In the genomic region with DNA sequence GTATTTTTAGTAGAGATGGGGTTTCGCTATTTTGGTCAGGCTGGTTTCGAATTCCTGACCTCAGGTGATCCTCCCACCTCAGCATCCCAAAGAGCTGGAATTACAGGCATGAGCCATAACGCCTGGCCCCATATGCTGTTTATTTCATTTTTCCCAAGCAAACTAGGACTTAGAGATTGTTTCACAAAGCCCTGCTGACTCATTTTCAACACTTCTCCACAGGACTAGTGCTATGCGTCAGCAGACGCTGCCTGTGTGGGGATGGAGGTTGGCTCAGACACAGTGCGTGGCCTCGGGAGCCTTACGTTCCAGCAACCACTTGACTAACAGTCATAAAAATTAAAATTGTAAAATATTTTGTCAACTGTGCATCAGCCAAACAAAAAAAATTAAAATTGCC, we compare ENCODE assay signal across 8 cellular contexts. TPM values are rescaled to one million over a fixed set of nuclear protein-coding genes. Genes with fewer than 3 reads are reported as not detected.
DNase-seq lines count a peak whose midpoint lies in the region; ATAC-seq and TF ChIP-seq lines count a peak whose summit lies in the region.

No MANE protein-coding gene starts in this region.

- 44 to 76% methylated on average over 8 of the region's 8 CpGs for WGBS in esophagus squamous epithelium, 2 donors

- intact Hi-C loops in esophagus squamous epithelium (cut with DNase I), result no loop called here
- intact Hi-C loops in CD8-positive, alpha-beta T cell (cut with DNase I, micrococcal nuclease), result loop anchor here in 1 of 2 experiments (10.0 kb wide), 1 partner anchor 952 kb away; no protein-coding TSS in a partner anchor

- H4K20me1 ChIP-seq in osteoblast (ENCODE audit: insufficient read depth, low read length), result no peaks in the 10 kb centered on the region

- H3K27me3 Mint-ChIP-seq in CD8-positive, alpha-beta T cell (ENCODE audit: low read depth), result no peaks in the 10 kb centered on the region
- H3K27me3 Mint-ChIP-seq in progenitor cell of endocrine pancreas, result no peaks in the 10 kb centered on the region

- peaks cover 16% of the 10 kb centered on the region for H3K79me2 ChIP-seq in osteoblast (ENCODE audit: insufficient read depth, low read length)

- TF ChIP-seq POLR2A in esophagus squamous epithelium (IDR thresholded peaks at IDR 0.05), result no peak
- no peak for TF ChIP-seq POLR2A in GM18505 (IDR thresholded peaks at IDR 0.05; ENCODE audit: borderline replicate concordance, extremely low read depth, insufficient read depth, insufficient read length)

- POLR2A ChIA-PET in CD8-positive, alpha-beta T cell (lab: Charles Lee), result no interaction called here

- H3K27ac Mint-ChIP-seq in CD8-positive, alpha-beta T cell, result no peak overlapping the region
- H3K27ac Mint-ChIP-seq in progenitor cell of endocrine pancreas, result no peak overlapping the region

- H2AFZ ChIP-seq in osteoblast (ENCODE audit: low read length), result peak overlapping the region; percentile 16

- peaks cover 0 to 13% (median 7%) of the 10 kb centered on the region in 3 donors for H3K9me3 ChIP-seq in esophagus squamous epithelium
- no peaks in the 10 kb centered on the region for H3K9me3 ChIP-seq in osteoblast (ENCODE audit: low read depth, low read length)
- no peaks in the 10 kb centered on the region for H3K9me3 ChIP-seq in CD8-positive, alpha-beta T cell (ENCODE audit: low read length)

- peaks cover 6% of the 10 kb centered on the region for H3K9me3 Mint-ChIP-seq in CD8-positive, alpha-beta T cell
- peaks cover 18% of the 10 kb centered on the region for H3K9me3 Mint-ChIP-seq in progenitor cell of endocrine pancreas (ENCODE audit: low read depth)

- no peak overlapping the region for H3K4me3 ChIP-seq in AG09309 (ENCODE audit: control insufficient read depth, low read depth, low read length)
- H3K4me3 ChIP-seq in esophagus squamous epithelium, result no peak overlapping the region
- H3K4me3 ChIP-seq in osteoblast (ENCODE audit: insufficient read depth, low read length), result no peak overlapping the region
- H3K4me3 ChIP-seq in CD8-positive, alpha-beta T cell (ENCODE audit: low read depth, low read length), result no peak overlapping the region

- H3K27ac ChIP-seq in esophagus squamous epithelium (peak overlapping the region; percentile 29 to 62 (median 44)), osteoblast (ENCODE audit: low read depth, low read length) (peak overlapping the region; percentile 77)
- H3K27ac ChIP-seq in CD8-positive, alpha-beta T cell (ENCODE audit: low read depth, low read length), result no peak overlapping the region

- H3K4me2 ChIP-seq in osteoblast (ENCODE audit: insufficient read depth, low read length), result peak overlapping the region; percentile 65

- H3K4me1 ChIP-seq in esophagus squamous epithelium, result peaks cover 3 to 30% (median 3%) of the 10 kb centered on the region in 3 donors
- peaks cover 21% of the 10 kb centered on the region for H3K4me1 ChIP-seq in osteoblast (ENCODE audit: insufficient read depth, low read length)
- no peaks in the 10 kb centered on the region for H3K4me1 ChIP-seq in CD8-positive, alpha-beta T cell (ENCODE audit: insufficient read depth, low read length)

- ATAC-seq in CD8-positive, alpha-beta T cell, result no peak
- no peak for ATAC-seq in GM18505 (IDR thresholded peaks at IDR 0.05; ENCODE audit: unreplicated experiment)

- no peak overlapping the region for H3K4me3 Mint-ChIP-seq in CD8-positive, alpha-beta T cell
- no peak overlapping the region for H3K4me3 Mint-ChIP-seq in progenitor cell of endocrine pancreas (ENCODE audit: low read depth)

- CTCF ChIA-PET in CD8-positive, alpha-beta T cell (lab: Charles Lee), result no interaction called here

- H3K36me3 Mint-ChIP-seq in CD8-positive, alpha-beta T cell, result peaks cover 15% of the 10 kb centered on the region
- H3K36me3 Mint-ChIP-seq in progenitor cell of endocrine pancreas (ENCODE audit: insufficient read depth), result peaks cover 23% of the 10 kb centered on the region

- H3K36me3 ChIP-seq in esophagus squamous epithelium, result no peaks in the 10 kb centered on the region
- no peaks in the 10 kb centered on the region for H3K36me3 ChIP-seq in osteoblast (ENCODE audit: insufficient read depth, low read length)
- H3K36me3 ChIP-seq in CD8-positive, alpha-beta T cell (ENCODE audit: insufficient read depth, low read length), result no peaks in the 10 kb centered on the region

- H3K4me1 Mint-ChIP-seq in CD8-positive, alpha-beta T cell (ENCODE audit: low read depth), result no peaks in the 10 kb centered on the region
- H3K4me1 Mint-ChIP-seq in progenitor cell of endocrine pancreas (ENCODE audit: low read depth), result peaks cover 3% of the 10 kb centered on the region

- TF ChIP-seq CTCF in AG09309 (IDR thresholded peaks at IDR 0.05; ENCODE audit: control insufficient read depth, insufficient read depth, low read depth, low read length, missing control alignments) (no peak), esophagus squamous epithelium (IDR thresholded peaks at IDR 0.05) (no peak), osteoblast (IDR thresholded peaks at IDR 0.05; ENCODE audit: extremely low read depth, low read depth, low read length) (no peak), progenitor cell of endocrine pancreas (IDR thresholded peaks at IDR 0.05; ENCODE audit: unreplicated experiment) (no peak)
- TF ChIP-seq CTCF in CD8-positive, alpha-beta T cell (IDR thresholded peaks at IDR 0.05), result no peak

- H3K27me3 ChIP-seq in esophagus squamous epithelium, result no peaks in the 10 kb centered on the region
- H3K27me3 ChIP-seq in osteoblast (ENCODE audit: insufficient read depth, low read length), result no peaks in the 10 kb centered on the region
- no peaks in the 10 kb centered on the region for H3K27me3 ChIP-seq in CD8-positive, alpha-beta T cell (ENCODE audit: insufficient read depth, low read length)

- DNase-seq in AG09309 (ENCODE audit: low read depth), result peak; percentile 91
- DNase-seq in LHCN-M2 (ENCODE audit: low read depth), result peak; percentile 93
- DNase-seq in esophagus squamous epithelium (lab: John Stamatoyannopoulos, UW), result no peak
- peak; percentile 95 for DNase-seq in osteoblast (ENCODE audit: insufficient read length, low spot score, missing footprints)
- no peak for DNase-seq in OCI-M1 (lab: John Stamatoyannopoulos, UW)
- DNase-seq in CD8-positive, alpha-beta T cell, result no peak
- DNase-seq in progenitor cell of endocrine pancreas (ENCODE audit: low spot score, unreplicated experiment), result no peak

RNA-seq across cellular contexts. Expression of a gene that starts 22.7 kb away (rescaled TPM):
- total RNA-seq in LHCN-M2 (2014; rRNA removed), result 18.7 and 22.6 TPM in 2 replicates
- 15.4 TPM for polyA plus RNA-seq in LHCN-M2 (2012)
- total RNA-seq in esophagus squamous epithelium, result 10 to 100 TPM in 2 of 4 donors, 1 to 10 TPM in 2; 7.7 to 19.6 (median 9.5) TPM
- 11.9 and 15.9 TPM in 2 replicates for total RNA-seq in osteoblast
- total RNA-seq in CD8-positive, alpha-beta T cell, result 10 to 100 TPM; 10.3 to 11.1 TPM
- total RNA-seq in progenitor cell of endocrine pancreas, result 27.7 and 30.1 TPM in 2 replicates

Comparison
In these comparisons a context has a peak if more than half of its experiments do, and no peak if none do; other contexts are left out.
1. DNase-seq: peak in AG09309 (single experiment), LHCN-M2 (single experiment) and osteoblast (single experiment); none in esophagus squamous epithelium (single experiment), OCI-M1 (single experiment), CD8-positive, alpha-beta T cell (0 of 7) and progenitor cell of endocrine pancreas (single experiment).